ENCODE assay signal across 14 cellular contexts in genomic region chr2:46857871-46858696, GRCh38. TPM values are rescaled to one million over a fixed set of nuclear protein-coding genes. Genes with fewer than 3 reads are reported as not detected.
DNase-seq lines count a peak whose midpoint lies in the region; ATAC-seq and TF ChIP-seq lines count a peak whose summit lies in the region.
"Had no signal": no experiment of that assay in that cellular context is flagged by ENCODE, and none has a peak within 500 bp of the region (broad histone marks: within the 10 kb centered on the region; RNA-seq: fewer than 3 reads in every experiment).

No MANE protein-coding gene starts in this region.

- TF ChIP-seq CTCF in HFFc6 (IDR thresholded peaks at IDR 0.05) = peak; percentile 51
- TF ChIP-seq CTCF in astrocyte of the spinal cord (IDR thresholded peaks at IDR 0.05; ENCODE audit: low read depth, low read length) = no peak
- TF ChIP-seq CTCF in tibial nerve (IDR thresholded peaks at IDR 0.05) = no peak

- ATAC-seq in GM18498 (IDR thresholded peaks at IDR 0.05; ENCODE audit: unreplicated experiment) = no peak
- ATAC-seq: activated CD4-positive, alpha-beta T cell treated with anti-CD3 and anti-CD28 coated beads for 36 hours; stimulated activated naive CD8-positive, alpha-beta T cell treated with anti-CD3 and anti-CD28 coated beads, Interleukin-15, amount 100 ng/mL, for 72 hours had no signal

- peaks cover 16% of the 10 kb centered on the region for H3K36me3 Mint-ChIP-seq in HFFc6 (ENCODE audit: low read depth)

- H3K4me1 Mint-ChIP-seq in HFFc6 (ENCODE audit: low read depth) = peaks cover 95% of the 10 kb centered on the region
- H3K4me1 Mint-ChIP-seq: activated CD4-positive, alpha-beta T cell treated with anti-CD3 and anti-CD28 coated beads for 36 hours; stimulated activated naive CD8-positive, alpha-beta T cell treated with anti-CD3 and anti-CD28 coated beads, Interleukin-15, amount 100 ng/mL, for 72 hours had no signal

- peaks cover 4% of the 10 kb centered on the region for H3K27me3 Mint-ChIP-seq in HFFc6 (ENCODE audit: insufficient read depth)
- H3K27me3 Mint-ChIP-seq: activated CD4-positive, alpha-beta T cell treated with anti-CD3 and anti-CD28 coated beads for 36 hours had no signal

- TF ChIP-seq POLR2A in tibial nerve (IDR thresholded peaks at IDR 0.05) = no peak

- in situ Hi-C loops in astrocyte of the spinal cord (cut with HindIII; ENCODE audit: low sequenced_read_pairs) = no loop called here

- peaks cover 5% of the 10 kb centered on the region; the same call in 1 of the 2 replicates for H3K9me3 Mint-ChIP-seq in HFFc6
- H3K9me3 Mint-ChIP-seq: stimulated activated naive CD8-positive, alpha-beta T cell treated with anti-CD3 and anti-CD28 coated beads, Interleukin-15, amount 100 ng/mL, for 72 hours had no signal

- peaks cover 0 to 44% (median 5%) of the 10 kb centered on the region in 4 donors for H3K4me1 ChIP-seq in tibial nerve

- peak overlapping the region; percentile 94 for H3K27ac Mint-ChIP-seq in HFFc6
- H3K27ac Mint-ChIP-seq: activated CD4-positive, alpha-beta T cell treated with anti-CD3 and anti-CD28 coated beads for 36 hours; stimulated activated naive CD8-positive, alpha-beta T cell treated with anti-CD3 and anti-CD28 coated beads, Interleukin-15, amount 100 ng/mL, for 72 hours had no signal

- no peaks in the 10 kb centered on the region for H3K27me3 ChIP-seq in tibial nerve

- WGBS in tibial nerve, 2 donors = 83 to 88% methylated on average over 13 of the region's 13 CpGs

- TF ChIP-seq EP300 in tibial nerve (IDR thresholded peaks at IDR 0.05) = no peak

- no peaks in the 10 kb centered on the region for H3K9me3 ChIP-seq in tibial nerve

- no peak overlapping the region for H3K4me3 ChIP-seq in astrocyte of the spinal cord (ENCODE audit: low read depth, low read length)
- H3K4me3 ChIP-seq in tibial nerve = no peak overlapping the region
- H3K4me3 ChIP-seq: SK-N-MC had no signal

- H3K36me3 ChIP-seq in tibial nerve = no peaks in the 10 kb centered on the region

- H3K27ac ChIP-seq in tibial nerve = peak overlapping the region in 3 of 4 donors; percentile 24 to 42 (median 24)
- H3K27ac ChIP-seq: SK-N-MC had no signal

- peak overlapping the region; percentile 54 for H3K4me3 Mint-ChIP-seq in HFFc6
- H3K4me3 Mint-ChIP-seq: activated CD4-positive, alpha-beta T cell treated with anti-CD3 and anti-CD28 coated beads for 36 hours; stimulated activated naive CD8-positive, alpha-beta T cell treated with anti-CD3 and anti-CD28 coated beads, Interleukin-15, amount 100 ng/mL, for 72 hours had no signal

- peak; percentile 95 for DNase-seq in HFFc6
- DNase-seq in astrocyte of the spinal cord (ENCODE audit: low read depth, low spot score) = peak; percentile 84
- DNase-seq in kidney tubule cell (ENCODE audit: low spot score) = peak; percentile 65
- no peak for DNase-seq in tibial nerve (ENCODE audit: low spot score in 2 of 2)
- no peak for DNase-seq in KG1 (lab: John Stamatoyannopoulos, UW)
- DNase-seq in stimulated activated CD4-positive, alpha-beta T cell treated with anti-CD3 and anti-CD28 coated beads, Interleukin-2, amount 100 ng/mL, for 48 hours = no peak
- DNase-seq: activated CD4-positive, alpha-beta T cell treated with anti-CD3 and anti-CD28 coated beads for 36 hours; activated effector memory CD4-positive, alpha-beta T cell treated with Interleukin-2 at 50 U/mL for 16 hours; dermis blood vessel endothelial cell; hippocampal formation; stimulated activated CD4-positive, alpha-beta T cell treated with anti-CD3 and anti-CD28 coated beads, Interleukin-1b, Interleukin-23, amount 100 ng/mL, for 48 hours; stimulated activated naive CD8-positive, alpha-beta T cell treated with anti-CD3 and anti-CD28 coated beads, Interleukin-15, amount 100 ng/mL, for 72 hours had no signal

RNA-seq across cellular contexts. Expression of gene MCFD2, which starts 57.5 kb away (rescaled TPM):
- 100 to 1,000 TPM; 379 to 441 (median 410) TPM for total RNA-seq in HFFc6 (2021; fragmentation: NEBNext Ultra II Directional; extraction: Animal tissue kit (Norgen Biotek cat#: 25700))
- total RNA-seq in tibial nerve = 100 to 1,000 TPM in 1 of 4 donors, 10 to 100 TPM in 3; 49.2 to 111 (median 56.0) TPM

Comparison
In these comparisons a context has a peak if more than half of its experiments do, and no peak if none do; other contexts are left out.
1. DNase-seq: peak in HFFc6 (single experiment), astrocyte of the spinal cord (single experiment) and kidney tubule cell (single experiment); none in tibial nerve (0 of 2), KG1 (single experiment) and stimulated activated CD4-positive, alpha-beta T cell treated with anti-CD3 and anti-CD28 coated beads, Interleukin-2, amount 100 ng/mL, for 48 hours (0 of 2).